8 cellular contexts compared by ENCODE assay signal in the genomic region with DNA sequence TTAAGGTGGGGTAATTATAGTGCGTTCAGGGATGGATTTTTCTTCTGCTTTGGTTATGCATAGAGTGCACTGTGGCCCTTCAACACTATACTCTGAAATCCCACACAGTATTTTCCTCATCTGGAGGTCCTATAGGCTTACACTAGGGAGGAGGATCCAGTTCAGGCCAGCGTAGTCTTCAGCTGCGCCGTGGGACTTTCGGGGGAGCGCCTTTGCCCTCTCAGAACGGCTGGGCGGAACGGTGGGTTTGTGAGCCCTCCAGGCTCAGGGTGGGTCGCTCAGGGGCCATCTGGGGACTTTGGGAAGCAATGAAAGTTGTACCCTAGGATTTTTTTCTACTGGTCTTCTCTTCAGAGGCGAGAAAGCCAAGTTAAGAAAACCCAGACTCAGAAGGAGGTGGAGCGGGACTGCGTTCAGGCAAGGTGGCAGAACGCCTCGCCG. TPM values are rescaled to one million over a fixed set of nuclear protein-coding genes. Genes with fewer than 3 reads are reported as not detected.
DNase-seq lines count a peak whose midpoint lies in the region; ATAC-seq and TF ChIP-seq lines count a peak whose summit lies in the region.

No MANE protein-coding gene starts in this region.

- no peaks in the 10 kb centered on the region for H3K36me3 Mint-ChIP-seq in nephron progenitor cell (ENCODE audit: low read depth)

- H3K4me1 ChIP-seq in HUES64 (ENCODE audit: insufficient read depth, low read length) = peaks cover 10% of the 10 kb centered on the region; the same call in 1 of the 2 replicates

- H3K36me3 ChIP-seq in HUES64 (ENCODE audit: insufficient read depth, low read length) = no peaks in the 10 kb centered on the region

- H3K4me1 Mint-ChIP-seq in nephron progenitor cell = peaks cover 23% of the 10 kb centered on the region

- DNase-seq in NCI-H524 (lab: John Stamatoyannopoulos, UW) (peak; percentile 5 to 40), NCI-H524 treated with DMSO at 0.1 percent for 48 hours (lab: John Stamatoyannopoulos, UW) (no peak), SW480 (ENCODE audit: low spot score) (peak; percentile 61), nephron progenitor cell (peak; percentile 66), NCI-H1048 (lab: John Stamatoyannopoulos, UW) (no peak)

- peak overlapping the region; percentile 94 for H3K9ac ChIP-seq in HUES64 (ENCODE audit: low read depth, low read length)

- peak overlapping the region; percentile 100 for H3K27ac Mint-ChIP-seq in nephron progenitor cell

- no peaks in the 10 kb centered on the region for H3K9me3 Mint-ChIP-seq in nephron progenitor cell

- peak; percentile 35 for ATAC-seq in GM21529 (IDR thresholded peaks at IDR 0.05; ENCODE audit: unreplicated experiment)
- ATAC-seq in esophagus mucosa = peak; percentile 21

- WGBS in HUES64 = 3% methylated on average over 16 of the region's 16 CpGs

- TF ChIP-seq CTCF in nephron progenitor cell (IDR thresholded peaks at IDR 0.05) = no peak

- no peaks in the 10 kb centered on the region for H3K9me3 ChIP-seq in HUES64 (ENCODE audit: insufficient read depth, low read depth, low read length)

- no peaks in the 10 kb centered on the region for H3K27me3 ChIP-seq in HUES64 (ENCODE audit: insufficient read depth, low read length)

- peak overlapping the region; percentile 100 for H3K4me3 ChIP-seq in HUES64 (ENCODE audit: low read length)

- H3K27ac ChIP-seq in HUES64 (ENCODE audit: low read depth, low read length) = peak overlapping the region; percentile 97

- H3K4me3 Mint-ChIP-seq in nephron progenitor cell = peak overlapping the region; percentile 94

- no peaks in the 10 kb centered on the region for H3K27me3 Mint-ChIP-seq in nephron progenitor cell (ENCODE audit: low read depth, poor library complexity)

RNA-seq across cellular contexts. Expression of a gene that starts 0.7 kb away (rescaled TPM):
- 41.4 TPM for polyA plus RNA-seq in HUES64 (2013, experiment 1 of 2)
- polyA plus RNA-seq in HUES64 (2013, experiment 2 of 2) = 41.8 TPM
- total RNA-seq in esophagus mucosa = 42.2 TPM

RNA-seq across cellular contexts. Expression of a gene that starts 35.4 kb away (rescaled TPM):
- not detected for polyA plus RNA-seq in HUES64 (2013, experiment 1 of 2)
- not detected for polyA plus RNA-seq in HUES64 (2013, experiment 2 of 2)
- 7.9 TPM for total RNA-seq in esophagus mucosa

RNA-seq across cellular contexts. Expression of a gene that starts 56.7 kb away (rescaled TPM):
- polyA plus RNA-seq in HUES64 (2013, experiment 1 of 2) = 39.1 TPM
- 34.7 TPM for polyA plus RNA-seq in HUES64 (2013, experiment 2 of 2)
- total RNA-seq in esophagus mucosa = 22.8 TPM

Comparison
In these comparisons a context has a peak if more than half of its experiments do, and no peak if none do; other contexts are left out.
1. DNase-seq: peak in NCI-H524 (2 of 2), SW480 (single experiment) and nephron progenitor cell (single experiment); none in NCI-H524 treated with DMSO at 0.1 percent for 48 hours (single experiment) and NCI-H1048 (single experiment).